1 cellular context compared by ENCODE assay signal in genomic region chr14:103520269-103520656, GRCh38.
TF ChIP-seq lines count a peak whose summit lies in the region.

No MANE protein-coding gene starts in this region.

TF ChIP-seq in K562, 482 proteins besides CTCF, POLR2A, EP300 and RAD21:
- TF ChIP-seq TAF7 (tag; IDR thresholded peaks at IDR 0.05) (no peak), GABPB1 (CRISPR knock-in tag; IDR thresholded peaks at IDR 0.05) (no peak), DMBX1 (CRISPR knock-in tag; IDR thresholded peaks at IDR 0.05; ENCODE audit: borderline replicate concordance) (no peak), FOXJ3 (CRISPR knock-in tag; IDR thresholded peaks at IDR 0.05) (no peak), HOMEZ (CRISPR knock-in tag; IDR thresholded peaks at IDR 0.05) (no peak), CSDE1 (IDR thresholded peaks at IDR 0.05) (no peak), TAF15 (IDR thresholded peaks at IDR 0.05; ENCODE audit: low read depth, low read length) (no peak), HNRNPUL1 (IDR thresholded peaks at IDR 0.05; ENCODE audit: low read length) (no peak)
